22 cellular contexts compared by ENCODE assay signal in the genomic region with DNA sequence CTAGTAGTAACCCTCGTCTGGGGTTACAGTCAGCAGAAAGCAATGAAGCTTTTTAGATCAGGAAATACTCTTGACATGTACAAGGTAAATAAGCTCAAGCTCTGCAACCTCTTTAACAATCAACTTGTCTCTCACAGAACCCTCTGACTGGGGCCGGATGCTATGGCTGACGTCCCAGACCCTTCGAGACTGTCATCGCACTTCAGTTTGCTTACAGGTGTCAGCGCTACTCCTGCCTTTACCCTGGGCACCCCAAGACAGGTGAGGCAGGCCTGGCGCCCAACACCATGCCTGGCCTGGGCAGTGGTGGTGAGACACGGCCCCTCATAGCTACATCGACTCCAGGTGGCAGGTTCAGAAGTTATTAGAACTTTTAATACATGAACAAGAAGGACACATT. TPM values are rescaled to one million over a fixed set of nuclear protein-coding genes. Genes with fewer than 3 reads are reported as not detected.
DNase-seq lines count a peak whose midpoint lies in the region; ATAC-seq, FAIRE-seq and TF ChIP-seq lines count a peak whose summit lies in the region.
"Had no signal": no experiment of that assay in that cellular context is flagged by ENCODE, and none has a peak within 500 bp of the region (broad histone marks: within the 10 kb centered on the region; RNA-seq: fewer than 3 reads in every experiment).

No MANE protein-coding gene starts in this region.

- dilution Hi-C loops in keratinocyte (cut with MboI; ENCODE audit: extremely low pct_ligation_motif_present, low sequenced_read_pairs), result no loop called here

- H3K27ac ChIP-seq in left ventricle myocardium inferior (replicated peaks), result peak overlapping the region; percentile 25
- peak overlapping the region; percentile 5 for H3K27ac ChIP-seq in keratinocyte (ENCODE audit: control insufficient read depth, insufficient read depth, low read length)
- H3K27ac ChIP-seq in mesenchymal stem cell (ENCODE audit: low read length, poor library complexity, severe bottlenecking), result no peak overlapping the region
- H3K27ac ChIP-seq: PC-9, RWPE1, SJCRH30 had no signal

- intact Hi-C loops in left ventricle myocardium inferior (cut with micrococcal nuclease) (no loop called here), Right ventricle myocardium inferior (cut with DNase I) (no loop called here)

- 95% methylated on average over 7 of the region's 9 CpGs for WGBS in mesenchymal stem cell

- no peak overlapping the region for H3K23ac ChIP-seq in mesenchymal stem cell (ENCODE audit: low read length in 2 of 2)

- no peaks in the 10 kb centered on the region for H3K9me1 ChIP-seq in keratinocyte (ENCODE audit: control insufficient read depth, extremely low read depth, insufficient read depth, low read length)

- H4K20me1 ChIP-seq in keratinocyte (ENCODE audit: control insufficient read depth, extremely low read depth, insufficient read depth, low read length), result no peaks in the 10 kb centered on the region

- H4K91ac ChIP-seq in mesenchymal stem cell (ENCODE audit: low read length), result no peak overlapping the region

- no peak overlapping the region for H4K8ac ChIP-seq in mesenchymal stem cell (ENCODE audit: low read length)

- no peak overlapping the region for H3K18ac ChIP-seq in mesenchymal stem cell (ENCODE audit: low read depth in 1 of 2, low read length in 2 of 2)

- peak overlapping the region in 1 of 2 experiments; percentile 32 for H2BK12ac ChIP-seq in mesenchymal stem cell (ENCODE audit: low read length in 2 of 2)

- H2BK120ac ChIP-seq in mesenchymal stem cell (ENCODE audit: low read depth, low read length), result no peak overlapping the region

- H3K4me1 ChIP-seq in left ventricle myocardium inferior, result peaks cover 97% of the 10 kb centered on the region
- H3K4me1 ChIP-seq in keratinocyte (ENCODE audit: control insufficient read depth, extremely low read depth, insufficient read depth, low read length), result no peaks in the 10 kb centered on the region
- peaks cover 2% of the 10 kb centered on the region for H3K4me1 ChIP-seq in mesenchymal stem cell (ENCODE audit: control insufficient read depth, insufficient read depth, low read depth, low read length)

- no peak for FAIRE-seq in keratinocyte (lab: Jason Lieb, UNC)

- H2BK5ac ChIP-seq in mesenchymal stem cell (ENCODE audit: low read depth, low read length, poor library complexity, severe bottlenecking), result no peak overlapping the region

- H3K9ac ChIP-seq in keratinocyte (ENCODE audit: control insufficient read depth, extremely low read depth, insufficient read depth, low read length) (no peak overlapping the region), mesenchymal stem cell (ENCODE audit: low read length) (peak overlapping the region; percentile 80)

- DNase-seq in left ventricle myocardium inferior (no peak), Right ventricle myocardium inferior (ENCODE audit: missing footprints) (no peak), keratinocyte (ENCODE audit: low read depth, low spot score) (no peak), mesenchymal stem cell (no peak), NCI-H128 (lab: John Stamatoyannopoulos, UW; ENCODE audit: unreplicated experiment) (no peak), NCI-H1930 (lab: John Stamatoyannopoulos, UW) (no peak), SIG-M5 treated with dmso at 0.1 percent for 504 hours (lab: John Stamatoyannopoulos, UW; ENCODE audit: unreplicated experiment) (no peak)
- DNase-seq: 8988T; CD4-positive, CD25-positive, alpha-beta regulatory T cell; COR-L47; DMS 273 treated with DMSO at 0.1 percent for 48 hours; DND-41; GM23248; KBM-7; NCI-H1105; NCI-H1694 treated with DMSO at 0.1 percent for 48 hours; NCI-H526; PC-9; SJCRH30 had no signal

- H3K36me3 ChIP-seq in left ventricle myocardium inferior, result peaks cover 29% of the 10 kb centered on the region
- H3K36me3 ChIP-seq in keratinocyte (ENCODE audit: control insufficient read depth in 2 of 2, extremely low read depth in 1 of 2, insufficient read depth in 2 of 2, low read length in 2 of 2), result peaks cover 10 to 22% of the 10 kb centered on the region in 2 experiments
- H3K36me3 ChIP-seq in mesenchymal stem cell (ENCODE audit: control insufficient read depth in 1 of 2, insufficient read depth in 2 of 2, low read depth in 1 of 2, low read length in 2 of 2), result peaks cover 18 to 66% of the 10 kb centered on the region in 2 experiments

- H3K79me2 ChIP-seq in keratinocyte (ENCODE audit: control insufficient read depth, insufficient read depth, low read length), result peaks cover 62% of the 10 kb centered on the region

- TF ChIP-seq CTCF in left ventricle myocardium inferior (IDR thresholded peaks at IDR 0.05; ENCODE audit: borderline replicate concordance) (no peak), keratinocyte (optimal IDR thresholded peaks at IDR 0.05 in 1 of 3, IDR thresholded peaks at IDR 0.05 in 1 of 3, conservative IDR thresholded peaks at IDR 0.05 in 1 of 3; ENCODE audit: extremely low read depth in 1 of 3, insufficient read depth in 2 of 3, low read length in 3 of 3) (no peak)

- H2BK15ac ChIP-seq in mesenchymal stem cell (ENCODE audit: low read depth, poor library complexity, severe bottlenecking), result no peak overlapping the region

- H2AK5ac ChIP-seq in mesenchymal stem cell (ENCODE audit: low read length, severe bottlenecking), result no peak overlapping the region

- H2AFZ ChIP-seq in keratinocyte (ENCODE audit: control insufficient read depth, low read length), result no peak overlapping the region
- no peak overlapping the region for H2AFZ ChIP-seq in mesenchymal stem cell (ENCODE audit: low read depth, low read length)
- H2AFZ ChIP-seq: GM23248, PC-9 had no signal

- no peaks in the 10 kb centered on the region for H3K27me3 ChIP-seq in left ventricle myocardium inferior (ENCODE audit: low read depth)
- H3K27me3 ChIP-seq in keratinocyte (ENCODE audit: control insufficient read depth, extremely low read depth, insufficient read depth, low read length), result no peaks in the 10 kb centered on the region
- H3K27me3 ChIP-seq in mesenchymal stem cell (ENCODE audit: control insufficient read depth in 1 of 2, insufficient read depth in 1 of 2, low read length in 2 of 2), result no peaks in the 10 kb centered on the region
- H3K27me3 ChIP-seq: SJCRH30 had no signal

- ATAC-seq in Right ventricle myocardium inferior (no peak), HG02571 (IDR thresholded peaks at IDR 0.05; ENCODE audit: unreplicated experiment) (no peak)
- ATAC-seq: HCT116 had no signal

- H3K4me2 ChIP-seq in keratinocyte (ENCODE audit: control insufficient read depth, extremely low read depth, insufficient read depth, low read depth, low read length) (no peak overlapping the region), mesenchymal stem cell (ENCODE audit: low read length, poor library complexity, severe bottlenecking) (no peak overlapping the region)

- H3K4me3 ChIP-seq in left ventricle myocardium inferior (no peak overlapping the region), keratinocyte (ENCODE audit: control insufficient read depth in 2 of 3, extremely low read depth in 1 of 3, insufficient read depth in 2 of 3, low read depth in 1 of 3, low read length in 3 of 3) (no peak overlapping the region), mesenchymal stem cell (ENCODE audit: insufficient read depth in 1 of 2, low read depth in 1 of 2, low read length in 2 of 2) (no peak overlapping the region)
- H3K4me3 ChIP-seq: GM23248, PC-9, SJCRH30 had no signal

- no peak overlapping the region for H3K4ac ChIP-seq in mesenchymal stem cell (ENCODE audit: low read depth in 1 of 2, low read length in 2 of 2)

- peaks cover 28% of the 10 kb centered on the region for H3K79me1 ChIP-seq in mesenchymal stem cell (replicated peaks; ENCODE audit: low read length, poor library complexity, severe bottlenecking)

- no peak overlapping the region for H3K14ac ChIP-seq in mesenchymal stem cell (ENCODE audit: low read length in 2 of 2)

- no peaks in the 10 kb centered on the region for H3K9me3 ChIP-seq in left ventricle myocardium inferior (replicated peaks)
- H3K9me3 ChIP-seq in keratinocyte (ENCODE audit: control insufficient read depth, low read depth, low read length), result no peaks in the 10 kb centered on the region
- H3K9me3 ChIP-seq in mesenchymal stem cell (ENCODE audit: control insufficient read depth, low read length), result no peaks in the 10 kb centered on the region
- H3K9me3 ChIP-seq: SJCRH30 had no signal

RNA-seq across cellular contexts. Expression of a gene that starts 30.6 kb away (rescaled TPM):
- total RNA-seq in left ventricle myocardium inferior (155 TPM), Right ventricle myocardium inferior (146 TPM)
- polyA plus RNA-seq in keratinocyte, result 40.9 to 70.3 TPM (median 57.8 TPM) in 3 replicates
- polyA plus RNA-seq in keratinocyte (2011; ENCODE audit: low read depth), result 391 TPM
- 55.5 and 69.8 TPM in 2 replicates for polyA plus RNA-seq in keratinocyte (2011; cell fraction: cytosol; rRNA removed)
- 54.5 and 81.0 TPM in 2 replicates for polyA plus RNA-seq in keratinocyte (2011; cell fraction: nucleus; rRNA removed)
- polyA plus RNA-seq in keratinocyte (2012; ENCODE audit: low replicate concordance), result 58.7 and 85.4 TPM in 2 replicates
- polyA minus RNA-seq in keratinocyte, result 9.4 to 62.4 TPM (median 24.3 TPM) in 3 replicates
- 31.3 TPM for polyA minus RNA-seq in keratinocyte (2011; cell fraction: cytosol; rRNA and poly(A)+ RNA removed)
- polyA minus RNA-seq in keratinocyte (2011; cell fraction: nucleus; rRNA and poly(A)+ RNA removed), result 89.6 and 133 TPM in 2 replicates
- polyA plus RNA-seq in mesenchymal stem cell (2013, experiment 1 of 2), result 50.9 TPM
- polyA plus RNA-seq in mesenchymal stem cell (2013, experiment 2 of 2), result 49.6 TPM
